9 cellular contexts compared by ENCODE assay signal in genomic region chr15:35306361-35306981, GRCh38.
DNase-seq lines count a peak whose midpoint lies in the region; ATAC-seq and TF ChIP-seq lines count a peak whose summit lies in the region.
"Had no signal": no experiment of that assay in that cellular context is flagged by ENCODE, and none has a peak within 500 bp of the region (broad histone marks: within the 10 kb centered on the region; RNA-seq: fewer than 3 reads in every experiment).

No MANE protein-coding gene starts in this region.

- no peak for TF ChIP-seq CTCF in endothelial cell (IDR thresholded peaks at IDR 0.05; ENCODE audit: unreplicated experiment)
- TF ChIP-seq CTCF in mesothelial cell of epicardium (IDR thresholded peaks at IDR 0.05; ENCODE audit: unreplicated experiment), result no peak

- H3K36me3 Mint-ChIP-seq in endothelial cell (ENCODE audit: low read depth, unreplicated experiment), result no peaks in the 10 kb centered on the region
- H3K36me3 Mint-ChIP-seq in mesothelial cell of epicardium, result no peaks in the 10 kb centered on the region
- no peaks in the 10 kb centered on the region for H3K36me3 Mint-ChIP-seq in activated naive CD4-positive, alpha-beta T cell treated with anti-CD3 and anti-CD28 coated beads, Interleukin-2, amount 10 ng/mL, durations not matched to agents 7 days and 5 days
- peaks cover 0 to 4% (median 0%) of the 10 kb centered on the region in 5 donors for H3K36me3 Mint-ChIP-seq in naive thymus-derived CD4-positive, alpha-beta T cell
- H3K36me3 Mint-ChIP-seq: CD14-positive monocyte had no signal

- H3K9me3 ChIP-seq in HUES6 (ENCODE audit: control insufficient read depth, insufficient read depth, low read depth, low read length), result no peaks in the 10 kb centered on the region
- no peaks in the 10 kb centered on the region for H3K9me3 ChIP-seq in naive thymus-derived CD4-positive, alpha-beta T cell (ENCODE audit: control insufficient read depth in 2 of 3, low read length in 3 of 3)

- intact Hi-C loops in naive thymus-derived CD4-positive, alpha-beta T cell (cut with micrococcal nuclease), result no loop called here

- peak overlapping the region; percentile 2 for H3K9ac ChIP-seq in HUES6 (ENCODE audit: low read length)

- H3K9me3 Mint-ChIP-seq in endothelial cell (ENCODE audit: unreplicated experiment) (no peaks in the 10 kb centered on the region), mesothelial cell of epicardium (no peaks in the 10 kb centered on the region)
- H3K9me3 Mint-ChIP-seq in activated naive CD4-positive, alpha-beta T cell treated with anti-CD3 and anti-CD28 coated beads, Interleukin-2, amount 10 ng/mL, durations not matched to agents 7 days and 5 days, result no peaks in the 10 kb centered on the region
- no peaks in the 10 kb centered on the region for H3K9me3 Mint-ChIP-seq in naive thymus-derived CD4-positive, alpha-beta T cell

- H3K36me3 ChIP-seq in HUES6 (ENCODE audit: control insufficient read depth, insufficient read depth, low read length), result no peaks in the 10 kb centered on the region
- H3K36me3 ChIP-seq in naive thymus-derived CD4-positive, alpha-beta T cell (ENCODE audit: control insufficient read depth in 2 of 3, insufficient read depth in 3 of 3, low read length in 3 of 3), result no peaks in the 10 kb centered on the region

- H3K4me3 ChIP-seq in HUES6 (ENCODE audit: low read depth, low read length), result no peak overlapping the region
- H3K4me3 ChIP-seq in naive thymus-derived CD4-positive, alpha-beta T cell (ENCODE audit: low read length), result no peak overlapping the region

- H3K27ac ChIP-seq in HUES6 (ENCODE audit: low read depth, low read length), result no peak overlapping the region
- H3K27ac ChIP-seq in naive thymus-derived CD4-positive, alpha-beta T cell (ENCODE audit: low read depth, low read length), result no peak overlapping the region

- H3K4me3 Mint-ChIP-seq in endothelial cell (ENCODE audit: unreplicated experiment) (no peak overlapping the region), mesothelial cell of epicardium (no peak overlapping the region)
- no peak overlapping the region for H3K4me3 Mint-ChIP-seq in activated naive CD4-positive, alpha-beta T cell treated with anti-CD3 and anti-CD28 coated beads, Interleukin-2, amount 10 ng/mL, durations not matched to agents 7 days and 5 days
- no peak overlapping the region for H3K4me3 Mint-ChIP-seq in naive thymus-derived CD4-positive, alpha-beta T cell
- H3K4me3 Mint-ChIP-seq: CD14-positive monocyte had no signal

- H3K4me1 Mint-ChIP-seq in endothelial cell (ENCODE audit: unreplicated experiment) (peaks cover 41% of the 10 kb centered on the region), mesothelial cell of epicardium (peaks cover 70% of the 10 kb centered on the region)
- no peaks in the 10 kb centered on the region for H3K4me1 Mint-ChIP-seq in activated naive CD4-positive, alpha-beta T cell treated with anti-CD3 and anti-CD28 coated beads, Interleukin-2, amount 10 ng/mL, durations not matched to agents 7 days and 5 days
- H3K4me1 Mint-ChIP-seq in naive thymus-derived CD4-positive, alpha-beta T cell, result no peaks in the 10 kb centered on the region

- in situ Hi-C loops in ACHN (cut with HindIII; ENCODE audit: low pct_ligation_motif_present, low pct_unique_long_range_greater_than_20kb, low sequenced_read_pairs), result no loop called here

- no peaks in the 10 kb centered on the region for H3K27me3 ChIP-seq in HUES6 (ENCODE audit: control insufficient read depth, insufficient read depth, low read length)
- H3K27me3 ChIP-seq in naive thymus-derived CD4-positive, alpha-beta T cell (ENCODE audit: control insufficient read depth in 2 of 2, insufficient read depth in 2 of 2, low read length in 2 of 2), result no peaks in the 10 kb centered on the region

- H3K4me1 ChIP-seq in HUES6 (ENCODE audit: control insufficient read depth, insufficient read depth, low read length), result peaks cover 11% of the 10 kb centered on the region
- H3K4me1 ChIP-seq in naive thymus-derived CD4-positive, alpha-beta T cell (ENCODE audit: control insufficient read depth in 2 of 2, insufficient read depth in 2 of 2, low read length in 2 of 2), result no peaks in the 10 kb centered on the region

- H3K27me3 Mint-ChIP-seq in endothelial cell (ENCODE audit: unreplicated experiment) (peaks cover 2% of the 10 kb centered on the region), mesothelial cell of epicardium (ENCODE audit: low read depth) (no peaks in the 10 kb centered on the region)
- H3K27me3 Mint-ChIP-seq in activated naive CD4-positive, alpha-beta T cell treated with anti-CD3 and anti-CD28 coated beads, Interleukin-2, amount 10 ng/mL, durations not matched to agents 7 days and 5 days, result no peaks in the 10 kb centered on the region
- H3K27me3 Mint-ChIP-seq in naive thymus-derived CD4-positive, alpha-beta T cell, result no peaks in the 10 kb centered on the region

- DNase-seq in ACHN (peak; percentile 39), endothelial cell (ENCODE audit: low spot score) (no peak), mesothelial cell of epicardium (ENCODE audit: low spot score in 2 of 2, unreplicated experiment in 2 of 2) (no peak), GOT3 (lab: John Stamatoyannopoulos, UW) (no peak), NOMO-1 treated with DMSO at 0.1 percent for 48 hours (lab: John Stamatoyannopoulos, UW; ENCODE audit: unreplicated experiment) (no peak)
- DNase-seq in activated naive CD4-positive, alpha-beta T cell treated with anti-CD3 and anti-CD28 coated beads, Interleukin-2, amount 10 ng/mL, durations not matched to agents 7 days and 5 days, result no peak
- no peak for DNase-seq in naive thymus-derived CD4-positive, alpha-beta T cell

- POLR2A ChIA-PET in naive thymus-derived CD4-positive, alpha-beta T cell (lab: Charles Lee), result no interaction called here

- H3K27ac Mint-ChIP-seq in endothelial cell (ENCODE audit: unreplicated experiment) (peak overlapping the region; percentile 90), mesothelial cell of epicardium (peak overlapping the region; percentile 98)
- H3K27ac Mint-ChIP-seq in activated naive CD4-positive, alpha-beta T cell treated with anti-CD3 and anti-CD28 coated beads, Interleukin-2, amount 10 ng/mL, durations not matched to agents 7 days and 5 days, result no peak overlapping the region
- no peak overlapping the region for H3K27ac Mint-ChIP-seq in naive thymus-derived CD4-positive, alpha-beta T cell

- CTCF ChIA-PET in activated naive CD4-positive, alpha-beta T cell treated with anti-CD3 and anti-CD28 coated beads, Interleukin-2, amount 10 ng/mL, durations not matched to agents 7 days and 5 days (lab: Charles Lee), result interaction anchor here (1.4 kb wide), 1 partner anchor 17 kb away, joined by 4 read pairs; no protein-coding TSS in a partner anchor
- CTCF ChIA-PET in naive thymus-derived CD4-positive, alpha-beta T cell (lab: Charles Lee), result no interaction called here

- ATAC-seq in naive thymus-derived CD4-positive, alpha-beta T cell, result no peak

Comparison
In these comparisons a context has a peak if more than half of its experiments do, and no peak if none do; other contexts are left out.
1. H3K27ac Mint-ChIP-seq: peak in endothelial cell (single experiment) and mesothelial cell of epicardium (single experiment); none in activated naive CD4-positive, alpha-beta T cell treated with anti-CD3 and anti-CD28 coated beads, Interleukin-2, amount 10 ng/mL, durations not matched to agents 7 days and 5 days (single experiment) and naive thymus-derived CD4-positive, alpha-beta T cell (0 of 9).